Comparison of ENCODE assay signal across 8 cellular contexts in the genomic region with DNA sequence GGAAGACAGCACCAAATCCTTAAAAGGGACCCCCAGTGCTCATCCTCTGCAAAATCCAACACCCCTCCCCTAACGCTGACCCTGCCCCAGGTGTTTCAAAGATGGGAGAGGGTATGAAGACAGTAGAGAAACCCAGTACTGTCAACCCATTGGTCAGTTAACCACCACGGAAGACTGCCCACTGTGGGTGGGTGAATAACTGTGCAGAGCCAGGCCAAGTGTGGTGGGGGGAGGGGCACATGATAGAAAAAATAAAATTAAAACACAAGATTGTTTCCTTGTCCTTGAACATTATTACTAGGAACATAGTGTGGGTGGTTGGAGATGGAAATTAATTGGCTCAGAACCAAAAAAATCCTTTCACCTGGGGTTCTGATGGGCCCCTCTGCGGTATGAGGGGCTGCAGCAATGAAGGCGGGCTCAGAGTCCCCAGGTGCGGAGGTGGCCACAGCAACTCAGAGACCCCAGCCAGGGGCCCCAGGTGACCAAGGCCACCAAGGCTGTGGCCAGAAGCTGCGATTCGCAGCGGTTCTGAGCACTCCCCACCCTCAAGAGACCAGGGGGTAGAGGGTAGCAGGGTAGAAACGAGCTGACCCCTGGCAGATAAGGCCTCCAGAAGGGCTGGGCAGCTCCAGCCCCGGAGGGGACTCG. TPM values are rescaled to one million over a fixed set of nuclear protein-coding genes. Genes with fewer than 3 reads are reported as not detected.
DNase-seq lines count a peak whose midpoint lies in the region; TF ChIP-seq lines count a peak whose summit lies in the region.

No MANE protein-coding gene starts in this region.

- H3K36me3 ChIP-seq in smooth muscle cell (ENCODE audit: low read depth) = no peaks in the 10 kb centered on the region

- peak overlapping the region; percentile 80 for H3K4me3 ChIP-seq in HFF-Myc (replicated peaks; ENCODE audit: low read depth, low read length)
- peak overlapping the region; percentile 95 for H3K4me3 ChIP-seq in smooth muscle cell

- no peaks in the 10 kb centered on the region for H3K9me3 Mint-ChIP-seq in activated CD4-positive, alpha-beta memory T cell treated with anti-CD3 and anti-CD28 coated beads, Interleukin-2, amount 10 ng/mL, durations not matched to agents 7 days and 5 days

- 11% methylated on average over 11 of the region's 11 CpGs for WGBS in smooth muscle cell (ENCODE audit: low lambda C conversion rate)

- peaks cover 40% of the 10 kb centered on the region for H3K4me1 Mint-ChIP-seq in activated CD4-positive, alpha-beta memory T cell treated with anti-CD3 and anti-CD28 coated beads, Interleukin-2, amount 10 ng/mL, durations not matched to agents 7 days and 5 days

- H4K20me1 ChIP-seq in smooth muscle cell (ENCODE audit: low read depth) = peaks cover 40% of the 10 kb centered on the region

- H2AFZ ChIP-seq in smooth muscle cell (ENCODE audit: low read depth) = no peak overlapping the region

- peaks cover 27% of the 10 kb centered on the region for H3F3A ChIP-seq in smooth muscle cell (ENCODE audit: low read depth)

- peak overlapping the region; percentile 52 for H3K27ac Mint-ChIP-seq in activated CD4-positive, alpha-beta memory T cell treated with anti-CD3 and anti-CD28 coated beads, Interleukin-2, amount 10 ng/mL, durations not matched to agents 7 days and 5 days

- H3K4me3 Mint-ChIP-seq in activated CD4-positive, alpha-beta memory T cell treated with anti-CD3 and anti-CD28 coated beads, Interleukin-2, amount 10 ng/mL, durations not matched to agents 7 days and 5 days = peak overlapping the region; percentile 72

- peaks cover 32% of the 10 kb centered on the region for H3K36me3 Mint-ChIP-seq in activated CD4-positive, alpha-beta memory T cell treated with anti-CD3 and anti-CD28 coated beads, Interleukin-2, amount 10 ng/mL, durations not matched to agents 7 days and 5 days (ENCODE audit: low read depth)

- CTCF ChIA-PET in activated CD4-positive, alpha-beta memory T cell treated with anti-CD3 and anti-CD28 coated beads, Interleukin-2, amount 10 ng/mL, durations not matched to agents 7 days and 5 days (lab: Charles Lee) = no interaction called here

- H3K79me2 ChIP-seq in smooth muscle cell (ENCODE audit: low read depth) = peaks cover 47% of the 10 kb centered on the region

- peaks cover 39% of the 10 kb centered on the region for H3K4me1 ChIP-seq in smooth muscle cell (ENCODE audit: low read depth)

- no peaks in the 10 kb centered on the region for H3K27me3 ChIP-seq in smooth muscle cell (ENCODE audit: low read depth)

- H3K27ac ChIP-seq in smooth muscle cell (ENCODE audit: low read depth) = peak overlapping the region; percentile 91

- POLR2A ChIA-PET in activated CD4-positive, alpha-beta memory T cell treated with anti-CD3 and anti-CD28 coated beads, Interleukin-2, amount 10 ng/mL, durations not matched to agents 7 days and 5 days (lab: Charles Lee) = interaction anchor here (4.2 to 4.9 kb wide), 2 partner anchors 11 to 12 kb away, joined by 26 to 127 read pairs; a partner anchor contains a TSS

- peak overlapping the region; percentile 80 for H3K9ac ChIP-seq in smooth muscle cell (ENCODE audit: low read depth)

- DNase-seq in HFF-Myc (ENCODE audit: extremely low read depth, low read depth) = no peak
- no peak for DNase-seq in activated CD4-positive, alpha-beta memory T cell treated with anti-CD3 and anti-CD28 coated beads, Interleukin-2, amount 10 ng/mL, durations not matched to agents 7 days and 5 days
- DNase-seq in hepatic stellate cell (ENCODE audit: low spot score) = peak; percentile 60
- DNase-seq in smooth muscle cell (lab: John Stamatoyannopoulos, UW; ENCODE audit: unreplicated experiment) = no peak
- no peak for DNase-seq in CD1c-positive myeloid dendritic cell (ENCODE audit: extremely low spot score)
- DNase-seq in DMS114 treated with DMSO at 0.1 percent for 48 hours (lab: John Stamatoyannopoulos, UW; ENCODE audit: unreplicated experiment) = no peak
- DNase-seq in medulla oblongata (ENCODE audit: extremely low spot score) = no peak
- DNase-seq in activated CD4-positive, alpha-beta T cell treated with anti-CD3 and anti-CD28 coated beads for 1 hour = no peak

- TF ChIP-seq CTCF in HFF-Myc (IDR thresholded peaks at IDR 0.05; ENCODE audit: low read depth, low read length, missing control alignments) (no peak), smooth muscle cell (IDR thresholded peaks at IDR 0.05; ENCODE audit: borderline replicate concordance, insufficient read depth, poor library complexity, severe bottlenecking) (no peak)

- peak overlapping the region; percentile 100 for H3K4me2 ChIP-seq in smooth muscle cell

- no peaks in the 10 kb centered on the region for H3K9me3 ChIP-seq in smooth muscle cell (replicated peaks; ENCODE audit: low read depth)

- H3K27me3 Mint-ChIP-seq in activated CD4-positive, alpha-beta memory T cell treated with anti-CD3 and anti-CD28 coated beads, Interleukin-2, amount 10 ng/mL, durations not matched to agents 7 days and 5 days = no peaks in the 10 kb centered on the region

RNA-seq across cellular contexts. Expression of a gene that starts 1.1 kb away (rescaled TPM):
- total RNA-seq in activated CD4-positive, alpha-beta memory T cell treated with anti-CD3 and anti-CD28 coated beads, Interleukin-2, amount 10 ng/mL, durations not matched to agents 7 days and 5 days = 10 to 100 TPM in 1 of 2 experiments, 1 to 10 TPM in 1; 9.9 to 10.7 TPM
- 39.0 and 46.3 TPM in 2 replicates for total RNA-seq in smooth muscle cell
- polyA plus RNA-seq in smooth muscle cell = 86.3 and 118 TPM in 2 replicates

RNA-seq across cellular contexts. Expression of a gene that starts 12.1 kb away (rescaled TPM):
- total RNA-seq in activated CD4-positive, alpha-beta memory T cell treated with anti-CD3 and anti-CD28 coated beads, Interleukin-2, amount 10 ng/mL, durations not matched to agents 7 days and 5 days = 100 to 1,000 TPM; 135 to 137 TPM
- 57.6 and 64.9 TPM in 2 replicates for total RNA-seq in smooth muscle cell
- polyA plus RNA-seq in smooth muscle cell = 46.0 and 53.2 TPM in 2 replicates

RNA-seq across cellular contexts. Expression of a gene that starts 14.5 kb away (rescaled TPM):
- not detected for total RNA-seq in activated CD4-positive, alpha-beta memory T cell treated with anti-CD3 and anti-CD28 coated beads, Interleukin-2, amount 10 ng/mL, durations not matched to agents 7 days and 5 days
- not detected in 2 replicates for total RNA-seq in smooth muscle cell
- 0.19 TPM in 1 of 2 replicates, not detected in the other for polyA plus RNA-seq in smooth muscle cell

RNA-seq across cellular contexts. Expression of a gene that starts 57.3 kb away (rescaled TPM):
- total RNA-seq in activated CD4-positive, alpha-beta memory T cell treated with anti-CD3 and anti-CD28 coated beads, Interleukin-2, amount 10 ng/mL, durations not matched to agents 7 days and 5 days = not detected
- total RNA-seq in smooth muscle cell = not detected in 2 replicates
- polyA plus RNA-seq in smooth muscle cell = not detected in 2 replicates
